ENCODE assay signal across 23 cellular contexts in the genomic region with DNA sequence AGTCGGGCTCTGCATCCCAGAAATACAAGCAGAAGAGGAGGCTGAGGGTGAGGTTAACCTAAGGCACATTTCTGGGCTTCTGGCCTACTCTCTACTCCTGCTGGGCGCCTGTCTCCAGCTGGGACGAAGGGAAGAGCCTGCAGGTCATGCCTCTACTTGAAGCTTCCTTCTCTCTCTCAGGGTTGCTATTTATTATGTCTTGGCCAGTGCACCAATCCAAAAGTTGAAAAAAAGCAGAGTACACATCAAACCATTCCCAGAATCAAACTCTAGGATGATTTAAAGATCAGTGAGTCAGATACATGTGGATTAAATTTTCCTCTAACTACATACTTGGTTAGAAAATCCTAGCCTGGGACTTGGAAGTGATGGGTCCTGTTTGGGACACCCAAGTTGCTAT.
DNase-seq lines count a peak whose midpoint lies in the region; ATAC-seq and TF ChIP-seq lines count a peak whose summit lies in the region.
"Had no signal": no experiment of that assay in that cellular context is flagged by ENCODE, and none has a peak within 500 bp of the region (broad histone marks: within the 10 kb centered on the region; RNA-seq: fewer than 3 reads in every experiment).

No MANE protein-coding gene starts in this region.

- TF ChIP-seq RAD21 in SK-N-SH (IDR thresholded peaks at IDR 0.05; ENCODE audit: low read length): no peak

- H3F3A ChIP-seq in SK-N-SH (replicated peaks; ENCODE audit: insufficient read depth): no peaks in the 10 kb centered on the region

- H3K9me2 ChIP-seq in SK-N-SH: no peaks in the 10 kb centered on the region

- H3K27ac ChIP-seq in SK-N-SH (ENCODE audit: low read depth in 2 of 2, low read length in 1 of 2) (peak overlapping the region in 1 of 2 experiments; percentile 31; a peak in 2 of 4 replicates), skeletal muscle tissue (ENCODE audit: low read depth, low read length) (peak overlapping the region; percentile 52)
- H3K27ac ChIP-seq: neutrophil, SJSA1, tibial artery had no signal

- peak; percentile 63 for DNase-seq in AG08395 (ENCODE audit: low spot score)
- no peak for DNase-seq in SK-N-SH
- DNase-seq in fibroblast of peridontal ligament (ENCODE audit: extremely low read depth): peak; percentile 72
- DNase-seq in mucosa of descending colon: no peak
- DNase-seq in OCI-M2 (lab: John Stamatoyannopoulos, UW; ENCODE audit: unreplicated experiment): no peak
- no peak for DNase-seq in NCI-H226
- no peak for DNase-seq in AG08396 (ENCODE audit: low spot score)
- DNase-seq: activated CD4-positive, CD25-positive, alpha-beta regulatory T cell; activated CD8-positive, alpha-beta T cell treated with anti-CD3 and anti-CD28 coated beads for 36 hours; activated naive CD4-positive, alpha-beta T cell treated with anti-CD3 and anti-CD28 coated beads for 36 hours; activated T-cell treated with anti-CD3 and anti-CD28 coated beads, Interleukin-2, amount 50 U/mL, for 24 hours; endodermal cell; foreskin melanocyte; GOT3; kidney glomerular epithelial cell; NCI-H1092; NCI-H2081; NCI-H69; tibial artery had no signal

- no peaks in the 10 kb centered on the region for H4K20me1 ChIP-seq in SK-N-SH (ENCODE audit: insufficient read depth)

- H3K36me3 ChIP-seq in SK-N-SH (replicated peaks in 1 of 2; ENCODE audit: control insufficient read depth in 1 of 2, insufficient read depth in 2 of 2, low read length in 1 of 2) (no peaks in the 10 kb centered on the region), skeletal muscle tissue (ENCODE audit: control insufficient read depth in 3 of 3, insufficient read depth in 3 of 3, low read length in 3 of 3) (no peaks in the 10 kb centered on the region), mucosa of descending colon (ENCODE audit: low read depth) (no peaks in the 10 kb centered on the region)
- H3K36me3 ChIP-seq: neutrophil, SJSA1, tibial artery had no signal

- H3K4me2 ChIP-seq in SK-N-SH: no peak overlapping the region

- TF ChIP-seq CTCF in SK-N-SH (IDR thresholded peaks at IDR 0.05) (no peak), mucosa of descending colon (IDR thresholded peaks at IDR 0.05) (no peak)

- no peaks in the 10 kb centered on the region for H3K79me2 ChIP-seq in SK-N-SH (ENCODE audit: insufficient read depth)

- H3K4me1 ChIP-seq in SK-N-SH (ENCODE audit: control insufficient read depth in 1 of 2, insufficient read depth in 2 of 2, low read depth in 1 of 2, low read length in 1 of 2) (peaks cover 12 to 26% of the 10 kb centered on the region in 2 experiments; a peak in 2 of 4 replicates), skeletal muscle tissue (ENCODE audit: control insufficient read depth in 3 of 3, insufficient read depth in 3 of 3, low read length in 3 of 3) (peaks cover 9 to 12% (median 11%) of the 10 kb centered on the region in 3 donors), mucosa of descending colon (ENCODE audit: low read depth) (no peaks in the 10 kb centered on the region)
- H3K4me1 ChIP-seq: SJSA1, tibial artery had no signal

- no peak for TF ChIP-seq EP300 in SK-N-SH (IDR thresholded peaks at IDR 0.05; ENCODE audit: borderline replicate concordance in 1 of 2, low read depth in 1 of 2, low read length in 1 of 2)

- H3K4me3 ChIP-seq in SK-N-SH (ENCODE audit: low read depth in 2 of 2, low read length in 1 of 2) (no peak overlapping the region), skeletal muscle tissue (ENCODE audit: low read length in 3 of 3) (no peak overlapping the region), mucosa of descending colon (no peak overlapping the region)
- H3K4me3 ChIP-seq: SJSA1, tibial artery had no signal

- ATAC-seq in mucosa of descending colon: no peak
- ATAC-seq: activated CD8-positive, alpha-beta T cell treated with anti-CD3 and anti-CD28 coated beads for 36 hours; stimulated activated effector memory CD8-positive, alpha-beta T cell treated with anti-CD3 and anti-CD28 coated beads, Interleukin-12 subunit alpha, Interleukin-12 subunit beta, amount 100 ng/mL, for 72 hours had no signal

- CTCF ChIA-PET in SK-N-SH (lab: Yijun Ruan, JAX): interaction anchor here (0.6 kb wide), 1 partner anchor 25 kb away, joined by 3 read pairs; no protein-coding TSS in a partner anchor

- H3K27me3 ChIP-seq in SK-N-SH (ENCODE audit: insufficient read depth) (no peaks in the 10 kb centered on the region), skeletal muscle tissue (ENCODE audit: control insufficient read depth in 3 of 3, insufficient read depth in 3 of 3, low read length in 3 of 3) (no peaks in the 10 kb centered on the region)
- H3K27me3 ChIP-seq: SJSA1 had no signal

- POLR2A ChIA-PET in SK-N-SH (lab: Yijun Ruan, JAX): interaction anchor here (0.9 kb wide), 1 partner anchor 46 kb away, joined by 3 read pairs; no protein-coding TSS in a partner anchor

- no peak overlapping the region for H2AFZ ChIP-seq in SK-N-SH (ENCODE audit: low read depth)

- intact Hi-C loops in mucosa of descending colon (cut with DNase I, micrococcal nuclease): no loop called here

- no peaks in the 10 kb centered on the region for H3K9me3 ChIP-seq in SK-N-SH
- no peaks in the 10 kb centered on the region for H3K9me3 ChIP-seq in skeletal muscle tissue (ENCODE audit: control insufficient read depth in 3 of 3, low read length in 3 of 3)
- H3K9me3 ChIP-seq in mucosa of descending colon: no peaks in the 10 kb centered on the region
- H3K9me3 ChIP-seq: neutrophil, SJSA1, tibial artery had no signal

- H3K9ac ChIP-seq in SK-N-SH: no peak overlapping the region
- H3K9ac ChIP-seq in skeletal muscle tissue (ENCODE audit: low read depth in 1 of 3, low read length in 3 of 3): no peak overlapping the region

- 49% methylated on average over 3 of the region's 3 CpGs for WGBS in SK-N-SH (ENCODE audit: low lambda C conversion rate)

TF ChIP-seq in SK-N-SH, 30 proteins besides CTCF, POLR2A, EP300 and RAD21:
- no peak for TF ChIP-seq RXRA (IDR thresholded peaks at IDR 0.05; ENCODE audit: borderline replicate concordance, low read depth)
- TF ChIP-seq TCF12 (IDR thresholded peaks at IDR 0.05): peak; percentile 87
- TF ChIP-seq, protein P1, sequence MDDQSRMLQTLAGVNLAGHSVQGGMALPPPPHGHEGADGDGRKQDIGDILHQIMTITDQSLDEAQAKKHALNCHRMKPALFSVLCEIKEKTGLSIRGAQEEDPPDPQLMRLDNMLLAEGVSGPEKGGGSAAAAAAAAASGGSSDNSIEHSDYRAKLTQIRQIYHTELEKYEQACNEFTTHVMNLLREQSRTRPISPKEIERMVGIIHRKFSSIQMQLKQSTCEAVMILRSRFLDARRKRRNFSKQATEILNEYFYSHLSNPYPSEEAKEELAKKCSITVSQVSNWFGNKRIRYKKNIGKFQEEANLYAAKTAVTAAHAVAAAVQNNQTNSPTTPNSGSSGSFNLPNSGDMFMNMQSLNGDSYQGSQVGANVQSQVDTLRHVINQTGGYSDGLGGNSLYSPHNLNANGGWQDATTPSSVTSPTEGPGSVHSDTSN (IDR thresholded peaks at IDR 0.05): peak; percentile 54
- peak; percentile 6; the same call in 1 of the 2 replicates for TF ChIP-seq FOSL2 (IDR thresholded peaks at IDR 0.05; ENCODE audit: borderline replicate concordance, low read depth)
- TF ChIP-seq, protein P2, sequence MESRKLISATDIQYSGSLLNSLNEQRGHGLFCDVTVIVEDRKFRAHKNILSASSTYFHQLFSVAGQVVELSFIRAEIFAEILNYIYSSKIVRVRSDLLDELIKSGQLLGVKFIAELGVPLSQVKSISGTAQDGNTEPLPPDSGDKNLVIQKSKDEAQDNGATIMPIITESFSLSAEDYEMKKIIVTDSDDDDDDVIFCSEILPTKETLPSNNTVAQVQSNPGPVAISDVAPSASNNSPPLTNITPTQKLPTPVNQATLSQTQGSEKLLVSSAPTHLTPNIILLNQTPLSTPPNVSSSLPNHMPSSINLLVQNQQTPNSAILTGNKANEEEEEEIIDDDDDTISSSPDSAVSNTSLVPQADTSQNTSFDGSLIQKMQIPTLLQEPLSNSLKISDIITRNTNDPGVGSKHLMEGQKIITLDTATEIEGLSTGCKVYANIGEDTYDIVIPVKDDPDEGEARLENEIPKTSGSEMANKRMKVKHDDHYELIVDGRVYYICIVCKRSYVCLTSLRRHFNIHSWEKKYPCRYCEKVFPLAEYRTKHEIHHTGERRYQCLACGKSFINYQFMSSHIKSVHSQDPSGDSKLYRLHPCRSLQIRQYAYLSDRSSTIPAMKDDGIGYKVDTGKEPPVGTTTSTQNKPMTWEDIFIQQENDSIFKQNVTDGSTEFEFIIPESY (IDR thresholded peaks at IDR 0.05; ENCODE audit: borderline replicate concordance, low read depth): no peak
- peak; percentile 59; the same call in 1 of the 2 replicates for TF ChIP-seq NFIC (IDR thresholded peaks at IDR 0.05; ENCODE audit: borderline replicate concordance)

Comparison
In these comparisons a context has a peak if more than half of its experiments do, and no peak if none do; other contexts are left out.
1. DNase-seq: peak in AG08395 (single experiment) and fibroblast of peridontal ligament (single experiment); none in SK-N-SH (single experiment), mucosa of descending colon (0 of 3), OCI-M2 (single experiment), NCI-H226 (single experiment) and AG08396 (single experiment).